ENCODE assay signal across 19 cellular contexts in the genomic region with DNA sequence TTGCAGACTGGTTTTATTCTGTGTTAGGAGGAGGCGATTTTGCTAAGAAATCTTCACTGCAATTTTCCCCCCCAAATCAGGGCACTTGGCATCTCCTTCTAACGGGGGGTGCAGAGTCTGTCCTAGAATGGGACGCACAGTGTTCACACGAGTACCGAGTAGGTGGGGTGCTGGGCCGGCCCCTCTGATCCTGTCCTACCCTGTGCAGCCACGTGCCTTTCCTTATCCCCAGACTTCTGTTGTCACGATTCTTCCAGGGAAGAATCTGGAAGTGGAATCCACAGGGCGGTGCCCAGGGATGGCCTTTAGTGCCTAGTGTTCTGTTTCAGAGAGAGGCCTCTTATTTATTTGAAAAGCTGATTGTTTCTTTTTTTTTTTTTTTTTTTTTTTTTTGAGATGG. TPM values are rescaled to one million over a fixed set of nuclear protein-coding genes. Genes with fewer than 3 reads are reported as not detected.
DNase-seq lines count a peak whose midpoint lies in the region; ATAC-seq and TF ChIP-seq lines count a peak whose summit lies in the region.
"Had no signal": no experiment of that assay in that cellular context is flagged by ENCODE, and none has a peak within 500 bp of the region (broad histone marks: within the 10 kb centered on the region; RNA-seq: fewer than 3 reads in every experiment).

No MANE protein-coding gene starts in this region.

- intact Hi-C loops in left ventricle myocardium inferior (cut with micrococcal nuclease), result no loop called here

- no peaks in the 10 kb centered on the region for H3K36me3 ChIP-seq in left ventricle myocardium inferior
- no peaks in the 10 kb centered on the region for H3K36me3 ChIP-seq in right atrium auricular region

- H3K27ac ChIP-seq in left ventricle myocardium inferior (replicated peaks) (peak overlapping the region; percentile 12), right atrium auricular region (no peak overlapping the region)
- H3K27ac ChIP-seq: BLaER1 had no signal

- TF ChIP-seq CTCF in left ventricle myocardium inferior (IDR thresholded peaks at IDR 0.05; ENCODE audit: borderline replicate concordance), result no peak
- TF ChIP-seq CTCF in right atrium auricular region (IDR thresholded peaks at IDR 0.05), result no peak
- TF ChIP-seq CTCF in type B pancreatic cell (conservative IDR thresholded peaks at IDR 0.05), result no peak

- no peaks in the 10 kb centered on the region for H3K27me3 Mint-ChIP-seq in type B pancreatic cell
- H3K27me3 Mint-ChIP-seq: CD4-positive, alpha-beta memory T cell had no signal

- H3K9me3 ChIP-seq in left ventricle myocardium inferior (replicated peaks) (no peaks in the 10 kb centered on the region), right atrium auricular region (no peaks in the 10 kb centered on the region)

- peaks cover 2% of the 10 kb centered on the region for H3K4me1 Mint-ChIP-seq in type B pancreatic cell (ENCODE audit: unreplicated experiment)

- in situ Hi-C loops in SK-MEL-5 (cut with HindIII; ENCODE audit: low pct_unique_long_range_greater_than_20kb, low sequenced_read_pairs), result no loop called here

- H3K9me3 Mint-ChIP-seq in type B pancreatic cell, result no peaks in the 10 kb centered on the region
- H3K9me3 Mint-ChIP-seq: CD4-positive, alpha-beta memory T cell had no signal

- ATAC-seq in GM21786 (IDR thresholded peaks at IDR 0.05; ENCODE audit: unreplicated experiment), result no peak
- ATAC-seq: GM12878 had no signal

- H3K27ac Mint-ChIP-seq in type B pancreatic cell, result no peak overlapping the region

- H3K4me3 ChIP-seq in left ventricle myocardium inferior (no peak overlapping the region), right atrium auricular region (no peak overlapping the region)
- H3K4me3 ChIP-seq: BLaER1, GM12878 had no signal

- H3K4me1 ChIP-seq in left ventricle myocardium inferior, result peaks cover 33% of the 10 kb centered on the region
- peaks cover 0 to 10% of the 10 kb centered on the region in 2 donors for H3K4me1 ChIP-seq in right atrium auricular region

- DNase-seq in left ventricle myocardium inferior, result no peak
- DNase-seq in right atrium auricular region (ENCODE audit: low spot score), result no peak
- DNase-seq in SK-MEL-5 (ENCODE audit: low read depth, low spot score), result peak; percentile 23
- DNase-seq in mesenteric fat pad (ENCODE audit: low spot score), result peak; percentile 33
- no peak for DNase-seq in type B pancreatic cell (ENCODE audit: extremely low spot score, unreplicated experiment)
- no peak for DNase-seq in NCI-H446 treated with DMSO at 0.1 percent for 48 hours (lab: John Stamatoyannopoulos, UW)
- DNase-seq in cortex of kidney (lab: John Stamatoyannopoulos, UW), result no peak
- DNase-seq: Calu3; CD4-positive, alpha-beta memory T cell; EL; GOT3; NCI-H1105; NCI-H510A treated with DMSO at 0.1 percent for 48 hours; NCI-H774; RPMI8226; SIG-M5 had no signal

- H3K4me3 Mint-ChIP-seq in type B pancreatic cell, result no peak overlapping the region
- H3K4me3 Mint-ChIP-seq: CD4-positive, alpha-beta memory T cell had no signal

- H3K27me3 ChIP-seq in left ventricle myocardium inferior (ENCODE audit: low read depth), result no peaks in the 10 kb centered on the region
- H3K27me3 ChIP-seq in right atrium auricular region, result no peaks in the 10 kb centered on the region
- H3K27me3 ChIP-seq: BLaER1 had no signal

- H3K36me3 Mint-ChIP-seq in type B pancreatic cell, result peaks cover 4% of the 10 kb centered on the region

RNA-seq across cellular contexts. Expression of a gene that starts 16.4 kb away (rescaled TPM):
- 125 TPM for total RNA-seq in left ventricle myocardium inferior
- total RNA-seq in right atrium auricular region, result 10 to 100 TPM; 71.1 to 94.4 TPM
- total RNA-seq in SK-MEL-5 (2014; rRNA removed; shearing (Covaris generic)), result 36.0 and 43.6 TPM in 2 replicates
- 85.9 and 109 TPM in 2 replicates for polyA plus RNA-seq in SK-MEL-5 (2015; cell fraction: cytosol; rRNA removed)
- 24.1 and 26.9 TPM in 2 replicates for polyA plus RNA-seq in SK-MEL-5 (2015; cell fraction: nucleus; rRNA removed)
- total RNA-seq in mesenteric fat pad, result 115 TPM
- total RNA-seq in type B pancreatic cell (ENCODE audit: low replicate concordance), result 76.4 and 79.2 TPM in 2 replicates

Comparison
In these comparisons a context has a peak if more than half of its experiments do, and no peak if none do; other contexts are left out.
1. DNase-seq: peak in SK-MEL-5 (single experiment) and mesenteric fat pad (single experiment); none in left ventricle myocardium inferior (single experiment), right atrium auricular region (single experiment), type B pancreatic cell (single experiment), NCI-H446 treated with DMSO at 0.1 percent for 48 hours (single experiment) and cortex of kidney (single experiment).